21 cellular contexts compared by ENCODE assay signal in genomic region chr11:5591613-5592012, GRCh38. TPM values are rescaled to one million over a fixed set of nuclear protein-coding genes. Genes with fewer than 3 reads are reported as not detected.
"Had no signal": no experiment of that assay in that cellular context is flagged by ENCODE, and none has a peak within 500 bp of the region (broad histone marks: within the 10 kb centered on the region; RNA-seq: fewer than 3 reads in every experiment).

No MANE protein-coding gene starts in this region.

- H3K4me3 ChIP-seq: esophagus muscularis mucosa, right atrium auricular region had no signal

- DNase-seq: activated CD8-positive, alpha-beta memory T cell treated with anti-CD3 and anti-CD28 coated beads, Interleukin-2, amount 10 ng/mL, durations not matched to agents 7 days and 5 days; activated effector memory CD4-positive, alpha-beta T cell treated with Interleukin-2 at 50 U/mL for 16 hours; activated naive CD4-positive, alpha-beta T cell treated with anti-CD3 and anti-CD28 coated beads, Interleukin-2, amount 50 U/mL, for 16 hours; activated T-cell treated with anti-CD3 and anti-CD28 coated beads, Interleukin-2, amount 50 U/mL, for 1 hour; caudate nucleus; glutamatergic neuron; kidney glomerular epithelial cell; occipital lobe; stimulated activated CD4-positive, alpha-beta T cell treated with anti-CD3 and anti-CD28 coated beads, Interleukin-2, amount 100 ng/mL, for 48 hours; stimulated activated naive CD4-positive, alpha-beta T cell; SW 1271 had no signal

RNA-seq across cellular contexts. Expression of gene OR52B6, which starts 10.9 kb away (rescaled TPM):
- total RNA-seq: activated CD8-positive, alpha-beta memory T cell treated with anti-CD3 and anti-CD28 coated beads, Interleukin-2, amount 10 ng/mL, durations not matched to agents 7 days and 5 days; esophagus muscularis mucosa; fibroblast of villous mesenchyme; liver; mesenteric fat pad; occipital lobe; posterior vena cava; right atrium auricular region; skeletal muscle tissue; T-helper 2 cell treated with Interferon-gamma antibody and Interleukin-4, amounts not matched to agents 100 ng/mL and 5 ng/mL, for 36 hours; temporal lobe; urinary bladder had no signal

RNA-seq across cellular contexts. Expression of gene OR52H1, which starts 43.3 kb away (rescaled TPM):
- total RNA-seq: activated CD8-positive, alpha-beta memory T cell treated with anti-CD3 and anti-CD28 coated beads, Interleukin-2, amount 10 ng/mL, durations not matched to agents 7 days and 5 days; esophagus muscularis mucosa; mesenteric fat pad; right atrium auricular region; T-helper 2 cell treated with Interferon-gamma antibody and Interleukin-4, amounts not matched to agents 100 ng/mL and 5 ng/mL, for 36 hours; temporal lobe had no signal
